7 cellular contexts compared by ENCODE assay signal in the genomic region with DNA sequence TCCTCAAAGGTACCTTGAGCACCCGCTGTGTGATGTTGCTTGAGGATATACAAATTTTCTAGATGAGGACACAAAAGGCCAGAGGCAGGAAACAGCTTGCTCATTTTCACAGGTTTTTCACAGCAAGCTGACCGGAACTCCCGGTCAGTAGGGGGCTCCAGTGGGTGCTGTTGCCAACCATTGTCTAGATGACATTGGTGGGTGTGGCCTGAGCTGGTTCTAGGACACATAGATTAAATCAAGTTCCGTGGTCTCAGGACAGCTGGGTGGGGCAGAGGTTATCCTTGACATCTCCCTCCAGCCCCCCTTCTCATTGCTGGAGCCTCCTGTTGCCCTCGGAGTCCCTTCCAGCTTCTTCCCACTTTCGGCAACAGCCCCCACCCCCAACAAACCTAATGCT.
DNase-seq lines count a peak whose midpoint lies in the region; ATAC-seq and TF ChIP-seq lines count a peak whose summit lies in the region.

No MANE protein-coding gene starts in this region.

- no peak overlapping the region for H3K4me3 Mint-ChIP-seq in GM23338

- H3K4me2 ChIP-seq in GM23338, result no peak overlapping the region

- H3K27ac Mint-ChIP-seq in GM23338, result no peak overlapping the region

- DNase-seq in GM23338 (ENCODE audit: low spot score) (peak; percentile 80), SJCRH30 (peak; percentile 33 to 37), fibroblast of the conjunctiva (ENCODE audit: low read depth) (peak; percentile 14)
- no peak for DNase-seq in activated effector memory CD4-positive, alpha-beta T cell treated with Interleukin-2 at 50 U/mL for 16 hours

- H3K27me3 Mint-ChIP-seq in GM23338 (ENCODE audit: insufficient read depth, low read depth, poor library complexity), result no peaks in the 10 kb centered on the region

- no peaks in the 10 kb centered on the region for H3F3A ChIP-seq in GM23338 (replicated peaks; ENCODE audit: low read depth)

- H3K4me3 ChIP-seq in GM23338, result no peak overlapping the region
- no peak overlapping the region for H3K4me3 ChIP-seq in SJCRH30
- H3K4me3 ChIP-seq in skin epidermis, result no peak overlapping the region

- peak overlapping the region; percentile 60; the same call in 1 of the 2 replicates for H2AFZ ChIP-seq in GM23338

- H3K36me3 Mint-ChIP-seq in GM23338 (ENCODE audit: low read depth), result no peaks in the 10 kb centered on the region

- H3K27ac ChIP-seq in GM23338 (ENCODE audit: low read depth) (no peak overlapping the region), SJCRH30 (no peak overlapping the region), skin epidermis (peak overlapping the region in 16 of 21 experiments; percentile 10 to 78 (median 60))

- peaks cover 38% of the 10 kb centered on the region for H3K4me1 Mint-ChIP-seq in GM23338

- ATAC-seq in GM23338 (peak; percentile 68), HG02870 (IDR thresholded peaks at IDR 0.05; ENCODE audit: unreplicated experiment) (no peak), HG02938 (IDR thresholded peaks at IDR 0.05; ENCODE audit: unreplicated experiment) (no peak)

- H3K9me3 ChIP-seq in SJCRH30 (replicated peaks), result no peaks in the 10 kb centered on the region

- H3K36me3 ChIP-seq in GM23338 (ENCODE audit: insufficient read depth) (no peaks in the 10 kb centered on the region), SJCRH30 (no peaks in the 10 kb centered on the region)

- H4K20me1 ChIP-seq in GM23338 (replicated peaks; ENCODE audit: insufficient read depth), result no peaks in the 10 kb centered on the region

- H3K4me1 ChIP-seq in GM23338 (ENCODE audit: insufficient read depth) (peaks cover 13% of the 10 kb centered on the region; the same call in 1 of the 2 replicates), SJCRH30 (no peaks in the 10 kb centered on the region)

- H3K27me3 ChIP-seq in GM23338 (ENCODE audit: insufficient read depth) (no peaks in the 10 kb centered on the region), SJCRH30 (peaks cover 66% of the 10 kb centered on the region)

- H3K9me3 Mint-ChIP-seq in GM23338, result no peaks in the 10 kb centered on the region; the same call in 2 of the 3 replicates

- H3K79me2 ChIP-seq in GM23338 (replicated peaks; ENCODE audit: insufficient read depth), result no peaks in the 10 kb centered on the region

- H3K9me2 ChIP-seq in GM23338 (ENCODE audit: insufficient read depth), result peaks cover 4% of the 10 kb centered on the region; the same call in 1 of the 2 replicates

- peak; percentile 58 to 72 for TF ChIP-seq CTCF in GM23338 (conservative IDR thresholded peaks at IDR 0.05; ENCODE audit: low read depth in 2 of 2)

TF ChIP-seq in GM23338, 12 proteins besides CTCF, POLR2A, EP300 and RAD21:
- no peak for TF ChIP-seq POLR2AphosphoS5 (IDR thresholded peaks at IDR 0.05; ENCODE audit: low read depth)
- TF ChIP-seq ZNF462 (CRISPR knock-in tag; IDR thresholded peaks at IDR 0.05), result no peak
- no peak for TF ChIP-seq EZH2phosphoT487 (IDR thresholded peaks at IDR 0.05; ENCODE audit: unreplicated experiment)
- TF ChIP-seq ZNF114 (CRISPR knock-in tag; IDR thresholded peaks at IDR 0.05), result no peak
- no peak for TF ChIP-seq ZNF331 (CRISPR knock-in tag; IDR thresholded peaks at IDR 0.05; ENCODE audit: low read depth)
- no peak for TF ChIP-seq EZH2 (IDR thresholded peaks at IDR 0.05; ENCODE audit: low read depth, unreplicated experiment)
- TF ChIP-seq NANOG (IDR thresholded peaks at IDR 0.05; ENCODE audit: borderline replicate concordance), result no peak
- no peak for TF ChIP-seq REST (IDR thresholded peaks at IDR 0.05; ENCODE audit: unreplicated experiment)
- TF ChIP-seq STAT1 (IDR thresholded peaks at IDR 0.05; ENCODE audit: unreplicated experiment), result no peak

Comparison
In these comparisons a context has a peak if more than half of its experiments do, and no peak if none do; other contexts are left out.
1. H3K27ac ChIP-seq: peak in skin epidermis (16 of 21); none in GM23338 (single experiment) and SJCRH30 (single experiment).